Comparison of ENCODE assay signal across 17 cellular contexts in genomic region chr6:118317581-118318563, GRCh38.
DNase-seq lines count a peak whose midpoint lies in the region; ATAC-seq and TF ChIP-seq lines count a peak whose summit lies in the region.
"Had no signal": no experiment of that assay in that cellular context is flagged by ENCODE, and none has a peak within 500 bp of the region (broad histone marks: within the 10 kb centered on the region; RNA-seq: fewer than 3 reads in every experiment).

No MANE protein-coding gene starts in this region.

- POLR2A ChIA-PET in RWPE1 (lab: Yijun Ruan, JAX; ENCODE audit: low non-redundant PET) = no interaction called here

- no peak overlapping the region for H3K4me3 Mint-ChIP-seq in endodermal cell
- no peak overlapping the region for H3K4me3 Mint-ChIP-seq in activated T-cell treated with anti-CD3 and anti-CD28 coated beads, Interleukin-2, amount 50 U/mL, for 72 hours
- H3K4me3 Mint-ChIP-seq: activated CD8-positive, alpha-beta T cell treated with anti-CD3 and anti-CD28 coated beads for 36 hours; activated naive CD4-positive, alpha-beta T cell treated with anti-CD3 and anti-CD28 coated beads, Interleukin-2, amount 50 U/mL, for 24 hours; IgD-negative memory B cell; naive B cell had no signal

- H3K27me3 ChIP-seq in ACC112 (ENCODE audit: insufficient read depth, low read length) (no peaks in the 10 kb centered on the region), prostate gland (replicated peaks; ENCODE audit: insufficient read depth) (no peaks in the 10 kb centered on the region), endodermal cell (ENCODE audit: control insufficient read depth, insufficient read depth, low read length, poor library complexity, severe bottlenecking) (no peaks in the 10 kb centered on the region)
- H3K27me3 ChIP-seq: dorsolateral prefrontal cortex had no signal

- no peaks in the 10 kb centered on the region for H3K36me3 ChIP-seq in ACC112 (ENCODE audit: insufficient read depth, low read length)
- no peaks in the 10 kb centered on the region for H3K36me3 ChIP-seq in prostate gland
- no peaks in the 10 kb centered on the region for H3K36me3 ChIP-seq in endodermal cell (ENCODE audit: control insufficient read depth, insufficient read depth, low read length)

- TF ChIP-seq POLR2A in prostate gland (IDR thresholded peaks at IDR 0.05) = no peak

- H3K36me3 Mint-ChIP-seq in endodermal cell (ENCODE audit: low read depth) = no peaks in the 10 kb centered on the region
- no peaks in the 10 kb centered on the region for H3K36me3 Mint-ChIP-seq in activated T-cell treated with anti-CD3 and anti-CD28 coated beads, Interleukin-2, amount 50 U/mL, for 72 hours (ENCODE audit: insufficient read depth in 2 of 2)
- H3K36me3 Mint-ChIP-seq: activated naive CD4-positive, alpha-beta T cell treated with anti-CD3 and anti-CD28 coated beads, Interleukin-2, amount 50 U/mL, for 24 hours; IgD-negative memory B cell; naive B cell had no signal

- H2AFZ ChIP-seq in ACC112 (ENCODE audit: low read length, unreplicated experiment) = no peak overlapping the region

- H3K9me3 ChIP-seq in prostate gland = no peaks in the 10 kb centered on the region
- H3K9me3 ChIP-seq in endodermal cell (ENCODE audit: control insufficient read depth, low read length) = no peaks in the 10 kb centered on the region
- H3K9me3 ChIP-seq: A549 had no signal

- intact Hi-C loops in prostate gland (cut with DNase I) = no loop called here

- no peaks in the 10 kb centered on the region for H3K27me3 Mint-ChIP-seq in endodermal cell (ENCODE audit: insufficient read depth)
- no peaks in the 10 kb centered on the region for H3K27me3 Mint-ChIP-seq in activated T-cell treated with anti-CD3 and anti-CD28 coated beads, Interleukin-2, amount 50 U/mL, for 72 hours (ENCODE audit: low read depth)
- H3K27me3 Mint-ChIP-seq: activated CD8-positive, alpha-beta T cell treated with anti-CD3 and anti-CD28 coated beads for 36 hours; activated naive CD4-positive, alpha-beta T cell treated with anti-CD3 and anti-CD28 coated beads, Interleukin-2, amount 50 U/mL, for 24 hours; naive B cell had no signal

- CTCF ChIA-PET in RWPE1 (lab: Yijun Ruan, JAX) = no interaction called here

- H3K4me3 ChIP-seq in ACC112 (ENCODE audit: low read depth, low read length) (peak overlapping the region; percentile 22; the same call in 1 of the 2 replicates), fibroblast of villous mesenchyme (ENCODE audit: low read depth, low read length) (no peak overlapping the region), prostate gland (no peak overlapping the region), endodermal cell (ENCODE audit: low read length) (no peak overlapping the region)
- H3K4me3 ChIP-seq: A549, dorsolateral prefrontal cortex had no signal

- no peaks in the 10 kb centered on the region for H3K9me3 Mint-ChIP-seq in endodermal cell
- no peaks in the 10 kb centered on the region for H3K9me3 Mint-ChIP-seq in activated T-cell treated with anti-CD3 and anti-CD28 coated beads, Interleukin-2, amount 50 U/mL, for 72 hours
- H3K9me3 Mint-ChIP-seq: activated CD8-positive, alpha-beta T cell treated with anti-CD3 and anti-CD28 coated beads for 36 hours; activated naive CD4-positive, alpha-beta T cell treated with anti-CD3 and anti-CD28 coated beads, Interleukin-2, amount 50 U/mL, for 24 hours; IgD-negative memory B cell; naive B cell had no signal

- H3K4me1 Mint-ChIP-seq in endodermal cell = peaks cover 14% of the 10 kb centered on the region
- H3K4me1 Mint-ChIP-seq in activated T-cell treated with anti-CD3 and anti-CD28 coated beads, Interleukin-2, amount 50 U/mL, for 72 hours (ENCODE audit: low read depth) = no peaks in the 10 kb centered on the region
- H3K4me1 Mint-ChIP-seq: activated naive CD4-positive, alpha-beta T cell treated with anti-CD3 and anti-CD28 coated beads, Interleukin-2, amount 50 U/mL, for 24 hours; naive B cell had no signal

- TF ChIP-seq CTCF in fibroblast of villous mesenchyme (IDR thresholded peaks at IDR 0.05; ENCODE audit: insufficient read depth, low read depth, low read length) (no peak), prostate gland (IDR thresholded peaks at IDR 0.05) (no peak), endodermal cell (conservative IDR thresholded peaks at IDR 0.05) (no peak), RWPE1 (conservative IDR thresholded peaks at IDR 0.05; ENCODE audit: low read depth) (no peak)

- DNase-seq in fibroblast of villous mesenchyme (ENCODE audit: low read depth) (peak; percentile 50), prostate gland (ENCODE audit: low spot score) (no peak), NK-92 (lab: John Stamatoyannopoulos, UW; ENCODE audit: unreplicated experiment) (no peak), endodermal cell (no peak), RWPE1 (ENCODE audit: low spot score) (no peak)
- DNase-seq in activated T-cell treated with anti-CD3 and anti-CD28 coated beads, Interleukin-2, amount 50 U/mL, for 72 hours = no peak
- DNase-seq: activated CD8-positive, alpha-beta T cell treated with anti-CD3 and anti-CD28 coated beads for 36 hours; DND-41; dorsolateral prefrontal cortex; naive B cell; NCI-H187 treated with DMSO at 0.1 percent for 48 hours; T-helper 2 cell had no signal

- 8% methylated on average over 4 of the region's 4 CpGs for WGBS in prostate gland
- 92 to 94% methylated on average over 4 of the region's 4 CpGs for WGBS in endodermal cell (ENCODE audit: insufficient coverage in 1 of 2, insufficient read length in 1 of 2), 2 experiments

- H3K27ac Mint-ChIP-seq in endodermal cell = no peak overlapping the region
- H3K27ac Mint-ChIP-seq in activated T-cell treated with anti-CD3 and anti-CD28 coated beads, Interleukin-2, amount 50 U/mL, for 72 hours = no peak overlapping the region
- H3K27ac Mint-ChIP-seq: activated CD8-positive, alpha-beta T cell treated with anti-CD3 and anti-CD28 coated beads for 36 hours; activated naive CD4-positive, alpha-beta T cell treated with anti-CD3 and anti-CD28 coated beads, Interleukin-2, amount 50 U/mL, for 24 hours; IgD-negative memory B cell; naive B cell had no signal

- ATAC-seq in HG02678 (IDR thresholded peaks at IDR 0.05; ENCODE audit: unreplicated experiment) = peak; percentile 13
- no peak for ATAC-seq in activated T-cell treated with anti-CD3 and anti-CD28 coated beads, Interleukin-2, amount 50 U/mL, for 72 hours (replicated peaks in 1 of 2)
- ATAC-seq: A549; activated CD8-positive, alpha-beta T cell treated with anti-CD3 and anti-CD28 coated beads for 36 hours had no signal

- H3K9ac ChIP-seq in endodermal cell (ENCODE audit: extremely low read depth, low read length, poor library complexity, severe bottlenecking) = no peak overlapping the region

- H3K4me1 ChIP-seq in ACC112 (ENCODE audit: control insufficient read depth, insufficient read depth, low read length, unreplicated experiment) (peaks cover 13% of the 10 kb centered on the region), prostate gland (replicated peaks) (no peaks in the 10 kb centered on the region), endodermal cell (ENCODE audit: control insufficient read depth, insufficient read depth, low read length) (peaks cover 9% of the 10 kb centered on the region)
- H3K4me1 ChIP-seq: A549 had no signal

- H3K27ac ChIP-seq in ACC112 (ENCODE audit: low read depth, low read length) = peak overlapping the region; percentile 50
- peak overlapping the region; percentile 0 to 24 for H3K27ac ChIP-seq in prostate gland
- H3K27ac ChIP-seq in endodermal cell (ENCODE audit: low read depth, low read length) = no peak overlapping the region
- H3K27ac ChIP-seq in RWPE1 = no peak overlapping the region
- H3K27ac ChIP-seq: A549 had no signal

- H3K79me2 ChIP-seq in ACC112 (ENCODE audit: control insufficient read depth, insufficient read depth, low read length, unreplicated experiment) = no peaks in the 10 kb centered on the region

Comparison
In these comparisons a context has a peak if more than half of its experiments do, and no peak if none do; other contexts are left out.
1. H3K27ac ChIP-seq: peak in ACC112 (single experiment) and prostate gland (2 of 2); none in endodermal cell (single experiment) and RWPE1 (single experiment).